15 cellular contexts compared by ENCODE assay signal in the genomic region with DNA sequence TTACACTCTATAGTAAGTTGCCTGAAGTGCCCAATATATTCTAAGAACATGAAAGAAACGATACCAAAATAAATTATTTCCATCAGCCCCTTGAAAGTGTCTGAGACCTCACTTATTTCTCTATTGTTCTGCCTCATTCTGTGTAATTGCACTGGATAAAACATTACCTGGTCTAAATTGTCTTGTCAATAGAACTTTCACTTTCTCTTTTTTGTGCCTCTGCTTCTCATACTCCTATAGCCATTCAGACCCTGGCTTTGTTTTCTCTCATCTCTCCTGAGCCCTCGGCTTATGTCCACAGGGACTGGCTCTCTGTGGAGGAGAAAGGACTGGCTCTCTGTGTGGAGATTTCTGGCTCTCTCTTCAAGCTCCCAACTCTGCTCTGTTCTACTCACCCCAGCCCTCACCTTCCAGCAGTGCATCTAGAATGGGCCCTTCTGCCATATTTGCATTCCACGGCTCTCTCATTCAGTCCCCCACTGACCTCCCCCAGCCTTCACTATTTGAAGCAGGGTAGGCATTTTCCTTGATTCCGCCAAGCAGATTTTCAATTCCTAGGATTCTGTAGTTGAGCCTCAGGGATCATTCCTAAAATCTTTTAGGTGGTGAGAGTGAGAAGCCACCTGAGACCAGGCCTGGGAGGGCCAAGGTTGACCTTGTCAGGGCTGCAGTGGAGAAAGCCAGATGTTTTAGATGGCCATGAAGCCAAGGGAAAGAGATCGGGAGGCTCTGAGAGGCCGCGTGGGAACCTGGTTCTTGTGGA. TPM values are rescaled to one million over a fixed set of nuclear protein-coding genes. Genes with fewer than 3 reads are reported as not detected.
DNase-seq lines count a peak whose midpoint lies in the region; ATAC-seq and TF ChIP-seq lines count a peak whose summit lies in the region.
"Had no signal": no experiment of that assay in that cellular context is flagged by ENCODE, and none has a peak within 500 bp of the region (broad histone marks: within the 10 kb centered on the region; RNA-seq: fewer than 3 reads in every experiment).

No MANE protein-coding gene starts in this region.

- POLR2A ChIA-PET in naive thymus-derived CD8-positive, alpha-beta T cell (lab: Charles Lee), result no interaction called here

- no peak overlapping the region for H3K4me3 ChIP-seq in Loucy (ENCODE audit: low read length, poor library complexity, severe bottlenecking)

- no peak overlapping the region for H3K27ac Mint-ChIP-seq in activated CD8-positive, alpha-beta memory T cell treated with anti-CD3 and anti-CD28 coated beads, Interleukin-2, amount 10 ng/mL, durations not matched to agents 7 days and 5 days
- no peak overlapping the region for H3K27ac Mint-ChIP-seq in T-helper 17 cell
- peak overlapping the region in 7 of 10 donors; percentile 16 to 86 (median 41) for H3K27ac Mint-ChIP-seq in naive thymus-derived CD8-positive, alpha-beta T cell
- H3K27ac Mint-ChIP-seq in nephron progenitor cell, result no peak overlapping the region

- no peaks in the 10 kb centered on the region for H3K79me2 ChIP-seq in Loucy (ENCODE audit: insufficient read depth, low read length)

- no peaks in the 10 kb centered on the region for H3K4me1 ChIP-seq in Loucy (ENCODE audit: insufficient read depth, low read length, poor library complexity, severe bottlenecking)

- no peaks in the 10 kb centered on the region for H3K36me3 ChIP-seq in Loucy (ENCODE audit: insufficient read depth, low read length)

- no peaks in the 10 kb centered on the region for H3K36me3 Mint-ChIP-seq in activated CD8-positive, alpha-beta memory T cell treated with anti-CD3 and anti-CD28 coated beads, Interleukin-2, amount 10 ng/mL, durations not matched to agents 7 days and 5 days
- no peaks in the 10 kb centered on the region for H3K36me3 Mint-ChIP-seq in T-helper 17 cell (ENCODE audit: low read depth)
- H3K36me3 Mint-ChIP-seq in naive thymus-derived CD8-positive, alpha-beta T cell, result no peaks in the 10 kb centered on the region
- H3K36me3 Mint-ChIP-seq in nephron progenitor cell (ENCODE audit: low read depth), result no peaks in the 10 kb centered on the region

- no peaks in the 10 kb centered on the region for H3K9me3 Mint-ChIP-seq in activated CD8-positive, alpha-beta memory T cell treated with anti-CD3 and anti-CD28 coated beads, Interleukin-2, amount 10 ng/mL, durations not matched to agents 7 days and 5 days (ENCODE audit: low read depth)
- H3K9me3 Mint-ChIP-seq in naive thymus-derived CD8-positive, alpha-beta T cell, result no peaks in the 10 kb centered on the region
- peaks cover 3% of the 10 kb centered on the region for H3K9me3 Mint-ChIP-seq in nephron progenitor cell

- no peaks in the 10 kb centered on the region for H3K27me3 ChIP-seq in Loucy (ENCODE audit: insufficient read depth, low read length, poor library complexity, severe bottlenecking)

- no peak for TF ChIP-seq CTCF in Loucy (conservative IDR thresholded peaks at IDR 0.05; ENCODE audit: low read length)
- no peak for TF ChIP-seq CTCF in nephron progenitor cell (IDR thresholded peaks at IDR 0.05)
- TF ChIP-seq CTCF in GM10266 (IDR thresholded peaks at IDR 0.05; ENCODE audit: control insufficient read depth, insufficient read depth, low read depth, missing control alignments), result no peak

- peak overlapping the region; percentile 55; the same call in 1 of the 2 replicates for H2AFZ ChIP-seq in Loucy (ENCODE audit: low read length)

- H3F3A ChIP-seq in Loucy (ENCODE audit: low read depth), result no peaks in the 10 kb centered on the region

- H3K9me2 ChIP-seq in Loucy (replicated peaks; ENCODE audit: low read depth, low read length), result no peaks in the 10 kb centered on the region

- no peak for DNase-seq in activated CD8-positive, alpha-beta memory T cell treated with anti-CD3 and anti-CD28 coated beads, Interleukin-2, amount 10 ng/mL, durations not matched to agents 7 days and 5 days
- no peak for DNase-seq in activated CD8-positive, alpha-beta memory T cell treated with anti-CD3 and anti-CD28 coated beads, Interleukin-2, amount 50 U/mL, for 48 hours
- DNase-seq in T-helper 17 cell (no peak), nephron progenitor cell (no peak), GM10266 (ENCODE audit: extremely low spot score) (no peak)
- no peak for DNase-seq in naive thymus-derived CD8-positive, alpha-beta T cell
- DNase-seq: ACHN, AML-193, H7, Karpas-422, NCI-H446, NCI-H82, SIG-M5, T-helper 2 cell had no signal

- H3K27me3 Mint-ChIP-seq in activated CD8-positive, alpha-beta memory T cell treated with anti-CD3 and anti-CD28 coated beads, Interleukin-2, amount 10 ng/mL, durations not matched to agents 7 days and 5 days, result peaks cover 16% of the 10 kb centered on the region
- H3K27me3 Mint-ChIP-seq in T-helper 17 cell (peaks cover 30% of the 10 kb centered on the region), nephron progenitor cell (ENCODE audit: low read depth, poor library complexity) (peaks cover 7% of the 10 kb centered on the region)
- H3K27me3 Mint-ChIP-seq in naive thymus-derived CD8-positive, alpha-beta T cell, result peaks cover 0 to 3% (median 0%) of the 10 kb centered on the region in 5 donors

- peaks cover 5% of the 10 kb centered on the region for H3K4me1 Mint-ChIP-seq in activated CD8-positive, alpha-beta memory T cell treated with anti-CD3 and anti-CD28 coated beads, Interleukin-2, amount 10 ng/mL, durations not matched to agents 7 days and 5 days
- H3K4me1 Mint-ChIP-seq in T-helper 17 cell (peaks cover 5% of the 10 kb centered on the region), nephron progenitor cell (peaks cover 26% of the 10 kb centered on the region)
- H3K4me1 Mint-ChIP-seq in naive thymus-derived CD8-positive, alpha-beta T cell, result peaks cover 4 to 8% (median 6%) of the 10 kb centered on the region in 4 donors

- ATAC-seq in activated CD8-positive, alpha-beta memory T cell treated with anti-CD3 and anti-CD28 coated beads, Interleukin-2, amount 10 ng/mL, durations not matched to agents 7 days and 5 days, result no peak
- ATAC-seq in T-helper 17 cell, result no peak
- ATAC-seq in naive thymus-derived CD8-positive, alpha-beta T cell, result no peak

- no peaks in the 10 kb centered on the region for H3K9me3 ChIP-seq in Loucy (ENCODE audit: insufficient read depth, low read depth, low read length)
- no peaks in the 10 kb centered on the region for H3K9me3 ChIP-seq in T-helper 17 cell (ENCODE audit: control insufficient read depth, low read length, poor library complexity, severe bottlenecking)

- no peaks in the 10 kb centered on the region for H4K20me1 ChIP-seq in Loucy (ENCODE audit: insufficient read depth, low read length, poor library complexity, severe bottlenecking)

- H3K4me3 Mint-ChIP-seq in activated CD8-positive, alpha-beta memory T cell treated with anti-CD3 and anti-CD28 coated beads, Interleukin-2, amount 10 ng/mL, durations not matched to agents 7 days and 5 days, result peak overlapping the region; percentile 32
- peak overlapping the region; percentile 71 for H3K4me3 Mint-ChIP-seq in T-helper 17 cell
- H3K4me3 Mint-ChIP-seq in naive thymus-derived CD8-positive, alpha-beta T cell, result peak overlapping the region in 5 of 10 donors; percentile 3 to 62 (median 9)
- no peak overlapping the region for H3K4me3 Mint-ChIP-seq in nephron progenitor cell

- CTCF ChIA-PET in activated CD8-positive, alpha-beta memory T cell treated with anti-CD3 and anti-CD28 coated beads, Interleukin-2, amount 10 ng/mL, durations not matched to agents 7 days and 5 days (lab: Charles Lee), result no interaction called here

- peak overlapping the region; percentile 11 for H3K4me2 ChIP-seq in Loucy (ENCODE audit: low read depth, low read length, poor library complexity, severe bottlenecking)

- no peak overlapping the region for H3K9ac ChIP-seq in Loucy (ENCODE audit: low read depth, low read length, poor library complexity, severe bottlenecking)

RNA-seq across cellular contexts. Expression of gene GALNT2, which starts 15.9 kb away (rescaled TPM):
- 10 to 100 TPM; 25.0 to 30.2 TPM for total RNA-seq in activated CD8-positive, alpha-beta memory T cell treated with anti-CD3 and anti-CD28 coated beads, Interleukin-2, amount 10 ng/mL, durations not matched to agents 7 days and 5 days
- total RNA-seq in T-helper 17 cell, result 10 to 100 TPM; 16.6 to 19.8 TPM
- 10 to 100 TPM; 20.6 to 22.2 TPM for total RNA-seq in naive thymus-derived CD8-positive, alpha-beta T cell
- polyA plus RNA-seq in naive thymus-derived CD8-positive, alpha-beta T cell, result 10 to 100 TPM; 10.7 to 15.3 (median 11.0) TPM

Comparison
In these comparisons a context has a peak if more than half of its experiments do, and no peak if none do; other contexts are left out.
1. H3K27ac Mint-ChIP-seq: peak in naive thymus-derived CD8-positive, alpha-beta T cell (7 of 10); none in activated CD8-positive, alpha-beta memory T cell treated with anti-CD3 and anti-CD28 coated beads, Interleukin-2, amount 10 ng/mL, durations not matched to agents 7 days and 5 days (single experiment), T-helper 17 cell (single experiment) and nephron progenitor cell (single experiment).